ENCODE assay signal across 20 cellular contexts in genomic region chr3:24688446-24689148, GRCh38.
A peak's percentile ranks its signal among the peaks of the same experiment; 100 is the strongest.
DNase-seq lines count a peak whose midpoint lies in the region; ATAC-seq and TF ChIP-seq lines count a peak whose summit lies in the region.
"Had no signal": no experiment of that assay in that cellular context is flagged by ENCODE, and none has a peak within 500 bp of the region (broad histone marks: within the 10 kb centered on the region; RNA-seq: fewer than 3 reads in every experiment).

No MANE protein-coding gene starts in this region.

- intact Hi-C loops in IMR-90 (cut with micrococcal nuclease): loop anchor here (10.0 kb wide), 1 partner anchor 774 kb away; the partner anchor contains the start of genes NKIRAS1 and RPL15
- intact Hi-C loops in lower lobe of right lung (cut with DNase I): no loop called here

- CTCF ChIA-PET in IMR-90 (lab: Yijun Ruan, JAX): no interaction called here
- CTCF ChIA-PET in SK-N-SH (lab: Yijun Ruan, JAX): interaction anchor here (1.1 to 2.1 kb wide), 4 partner anchors 8 to 689 kb away, joined by 3 to 8 read pairs (median 4); no protein-coding TSS in a partner anchor

- TF ChIP-seq EP300 in SK-N-SH (IDR thresholded peaks at IDR 0.05; ENCODE audit: borderline replicate concordance in 1 of 2, low read depth in 1 of 2, low read length in 1 of 2): no peak

- POLR2A ChIA-PET in IMR-90 (lab: Charles Lee; ENCODE audit: unreplicated experiment): no interaction called here
- POLR2A ChIA-PET in SK-N-SH (lab: Yijun Ruan, JAX): no interaction called here

- TF ChIP-seq RAD21 in IMR-90 (IDR thresholded peaks at IDR 0.05; ENCODE audit: low read length) (no peak), SK-N-SH (IDR thresholded peaks at IDR 0.05; ENCODE audit: low read length) (no peak)

- TF ChIP-seq CTCF in IMR-90 (conservative IDR thresholded peaks at IDR 0.05; ENCODE audit: low read depth, low read length) (no peak), choroid plexus epithelial cell (conservative IDR thresholded peaks at IDR 0.05; ENCODE audit: low read depth, low read length) (no peak), SK-N-SH (IDR thresholded peaks at IDR 0.05) (no peak), lower lobe of right lung (IDR thresholded peaks at IDR 0.05) (no peak)

- WGBS in IMR-90 (ENCODE audit: extremely low coverage in 2 of 2, insufficient read length in 1 of 2), 2 experiments: no CpG with 5 or more reads among the region's 2 CpGs
- 32% methylated on average over 2 of the region's 2 CpGs for WGBS in SK-N-SH (ENCODE audit: low lambda C conversion rate)

- H4K8ac ChIP-seq in IMR-90 (ENCODE audit: low read depth in 2 of 2, low read length in 2 of 2): no peak overlapping the region

- no peak overlapping the region for H3K23ac ChIP-seq in IMR-90 (ENCODE audit: low read depth, low read length)

- H3K9me2 ChIP-seq in SK-N-SH: no peaks in the 10 kb centered on the region

- H2BK120ac ChIP-seq in IMR-90 (ENCODE audit: low read depth, low read length): no peak overlapping the region

- in situ Hi-C loops in IMR-90 (cut with MboI; ENCODE audit: low sequenced_read_pairs): loop anchor here (10.0 to 25.0 kb wide), 3 partner anchors 444 to 801 kb away; no protein-coding TSS in a partner anchor

- no peak overlapping the region for H3K4me3 ChIP-seq in BLaER1
- no peak overlapping the region for H3K4me3 ChIP-seq in IMR-90 (ENCODE audit: insufficient read depth, low read depth, low read length)
- no peak overlapping the region for H3K4me3 ChIP-seq in choroid plexus epithelial cell (ENCODE audit: low read depth, low read length)
- H3K4me3 ChIP-seq in SK-N-SH (ENCODE audit: low read depth in 2 of 2, low read length in 1 of 2): no peak overlapping the region
- no peak overlapping the region for H3K4me3 ChIP-seq in lower lobe of right lung
- H3K4me3 ChIP-seq: GM12878, lung had no signal

- peak; percentile 54; the same call in 1 of the 2 replicates for ATAC-seq in IMR-90 (ENCODE audit: low read depth)
- no peak for ATAC-seq in GM18505 (IDR thresholded peaks at IDR 0.05; ENCODE audit: unreplicated experiment)
- no peak for ATAC-seq in lower lobe of right lung
- ATAC-seq: activated T-helper 17 cell treated with anti-CD3 and anti-CD28 coated beads, Interleukin-2, amount 50 U/mL, for 72 hours; GM12878; naive thymus-derived CD8-positive, alpha-beta T cell had no signal

- H3K9me3 ChIP-seq in BLaER1 (no peaks in the 10 kb centered on the region), IMR-90 (ENCODE audit: control insufficient read depth, insufficient read depth, low read length) (no peaks in the 10 kb centered on the region), SK-N-SH (no peaks in the 10 kb centered on the region), lower lobe of right lung (no peaks in the 10 kb centered on the region)

- no peak overlapping the region for H2BK20ac ChIP-seq in IMR-90 (ENCODE audit: low read depth, low read length)

- no peaks in the 10 kb centered on the region for H3F3A ChIP-seq in SK-N-SH (replicated peaks; ENCODE audit: insufficient read depth)

- H2BK5ac ChIP-seq in IMR-90 (ENCODE audit: low read depth, low read length, poor library complexity, severe bottlenecking): no peak overlapping the region

- H3K27me3 ChIP-seq in BLaER1 (no peaks in the 10 kb centered on the region), IMR-90 (ENCODE audit: control insufficient read depth, insufficient read depth, low read length) (peaks cover 3% of the 10 kb centered on the region; the same call in 1 of the 2 replicates), SK-N-SH (ENCODE audit: insufficient read depth) (no peaks in the 10 kb centered on the region; the same call in 1 of the 2 replicates), lower lobe of right lung (ENCODE audit: low read depth) (no peaks in the 10 kb centered on the region)

- H2AFZ ChIP-seq in IMR-90 (replicated peaks; ENCODE audit: low read length, poor library complexity) (no peak overlapping the region), SK-N-SH (ENCODE audit: low read depth) (no peak overlapping the region)

- H4K20me1 ChIP-seq in BLaER1: no peaks in the 10 kb centered on the region
- H4K20me1 ChIP-seq in IMR-90 (ENCODE audit: insufficient read depth, low read length): no peaks in the 10 kb centered on the region
- no peaks in the 10 kb centered on the region for H4K20me1 ChIP-seq in SK-N-SH (ENCODE audit: insufficient read depth)

- H3K36me3 ChIP-seq in BLaER1 (no peaks in the 10 kb centered on the region), IMR-90 (ENCODE audit: control insufficient read depth, insufficient read depth, low read length) (no peaks in the 10 kb centered on the region), SK-N-SH (replicated peaks in 1 of 2; ENCODE audit: control insufficient read depth in 1 of 2, insufficient read depth in 2 of 2, low read length in 1 of 2) (no peaks in the 10 kb centered on the region), lower lobe of right lung (no peaks in the 10 kb centered on the region)

- H3K79me1 ChIP-seq in IMR-90 (ENCODE audit: low read depth in 1 of 2, low read length in 2 of 2): no peaks in the 10 kb centered on the region

- no peak overlapping the region for H3K14ac ChIP-seq in IMR-90 (replicated peaks; ENCODE audit: low read depth, low read length)

- H3K56ac ChIP-seq in IMR-90 (ENCODE audit: extremely low read depth, insufficient read depth, low read length): no peak overlapping the region

- no peak overlapping the region for H2AK5ac ChIP-seq in IMR-90 (ENCODE audit: low read depth, low read length)

- H4K91ac ChIP-seq in IMR-90 (ENCODE audit: insufficient read depth, low read depth, low read length): no peak overlapping the region

- H2AK9ac ChIP-seq in IMR-90 (replicated peaks; ENCODE audit: low read depth, low read length, poor library complexity): no peak overlapping the region

- H4K5ac ChIP-seq in IMR-90 (ENCODE audit: low read depth, low read length): no peak overlapping the region

- no peak overlapping the region for H2BK15ac ChIP-seq in IMR-90 (ENCODE audit: low read depth, low read length)

- no peak for TF ChIP-seq POLR2A in IMR-90 (IDR thresholded peaks at IDR 0.05; ENCODE audit: low read depth, low read length)
- no peak for TF ChIP-seq POLR2A in GM18505 (IDR thresholded peaks at IDR 0.05; ENCODE audit: borderline replicate concordance, extremely low read depth, insufficient read depth, insufficient read length)

- H3K4me2 ChIP-seq in BLaER1: peak overlapping the region; percentile 33
- no peak overlapping the region for H3K4me2 ChIP-seq in IMR-90 (ENCODE audit: low read depth, low read length)
- no peak overlapping the region for H3K4me2 ChIP-seq in SK-N-SH

- H3K27ac ChIP-seq in BLaER1 (no peak overlapping the region), IMR-90 (ENCODE audit: insufficient read depth, low read length) (no peak overlapping the region), SK-N-SH (ENCODE audit: low read depth in 2 of 2, low read length in 1 of 2) (no peak overlapping the region), lower lobe of right lung (no peak overlapping the region)

- BruUV-seq in IMR-90 (replicated peaks; lab: Mats Ljungman, UMichigan): no TSS peak

- no peaks in the 10 kb centered on the region for H3K9me1 ChIP-seq in IMR-90 (ENCODE audit: insufficient read depth, low read length)

- no peak overlapping the region for H3K4ac ChIP-seq in IMR-90 (ENCODE audit: low read depth, low read length)

- H3K18ac ChIP-seq in IMR-90 (ENCODE audit: low read depth, low read length): no peak overlapping the region

- H3K4me1 ChIP-seq in BLaER1 (peaks cover 82% of the 10 kb centered on the region), IMR-90 (ENCODE audit: control insufficient read depth, insufficient read depth, low read length) (no peaks in the 10 kb centered on the region), SK-N-SH (ENCODE audit: control insufficient read depth in 1 of 2, insufficient read depth in 2 of 2, low read depth in 1 of 2, low read length in 1 of 2) (no peaks in the 10 kb centered on the region; a peak in 1 of 4 replicates), lower lobe of right lung (no peaks in the 10 kb centered on the region)

- dilution Hi-C loops in IMR-90 (cut with HindIII; ENCODE audit: low sequenced_read_pairs, unreplicated experiment): no loop called here

- DNase-seq in IMR-90: no peak
- DNase-seq in choroid plexus epithelial cell (ENCODE audit: low read depth): peak; percentile 86
- peak; percentile 65 for DNase-seq in kidney tubule cell (ENCODE audit: low spot score)
- no peak for DNase-seq in occipital lobe (lab: John Stamatoyannopoulos, UW)
- DNase-seq in SK-N-SH: no peak
- DNase-seq in lower lobe of right lung: no peak
- DNase-seq: ACHN; activated CD4-positive, alpha-beta T cell treated with anti-CD3 and anti-CD28 coated beads, Interleukin-2, amount 10 ng/mL, durations not matched to agents 24 days and 14 days; CD4-positive, alpha-beta T cell; erythroblast; KBM-7; naive thymus-derived CD8-positive, alpha-beta T cell; NCI-H1048; NCI-H1930; NCI-H510A treated with DMSO at 0.1 percent for 48 hours had no signal

- H3K9ac ChIP-seq in BLaER1 (no peak overlapping the region), IMR-90 (ENCODE audit: low read depth, low read length) (no peak overlapping the region), SK-N-SH (no peak overlapping the region)

- no peaks in the 10 kb centered on the region for H3K79me2 ChIP-seq in SK-N-SH (ENCODE audit: insufficient read depth)

TF ChIP-seq in IMR-90, 13 proteins besides CTCF, POLR2A, EP300 and RAD21 (continues in another document):
- TF ChIP-seq FOS (IDR thresholded peaks at IDR 0.05; ENCODE audit: low read depth, low read length) (no peak), SMC3 (IDR thresholded peaks at IDR 0.05; ENCODE audit: low read depth, low read length) (no peak), MAFK (IDR thresholded peaks at IDR 0.05; ENCODE audit: low read depth, low read length) (no peak), MAZ (IDR thresholded peaks at IDR 0.05; ENCODE audit: borderline replicate concordance, low read depth, low read length) (no peak), RCOR1 (IDR thresholded peaks at IDR 0.05; ENCODE audit: insufficient replicate concordance, low read length) (no peak), CHD1 (IDR thresholded peaks at IDR 0.05; ENCODE audit: low read depth, low read length) (no peak)

TF ChIP-seq in SK-N-SH, 30 proteins besides CTCF, POLR2A, EP300 and RAD21 (continues in another document):
- TF ChIP-seq IRF3 (IDR thresholded peaks at IDR 0.05; ENCODE audit: low read depth, low read length) (no peak), FOXM1 (IDR thresholded peaks at IDR 0.05; ENCODE audit: low read depth) (no peak)

Comparison
In these comparisons a context has a peak if more than half of its experiments do, and no peak if none do; other contexts are left out.
1. DNase-seq: peak in choroid plexus epithelial cell (single experiment) and kidney tubule cell (single experiment); none in IMR-90 (single experiment), occipital lobe (single experiment), SK-N-SH (single experiment) and lower lobe of right lung (single experiment).